Comparison of ENCODE assay signal across 20 cellular contexts in genomic region chr2:239774933-239775622, GRCh38.
"Had no signal": no experiment of that assay in that cellular context is flagged by ENCODE, and none has a peak within 500 bp of the region (broad histone marks: within the 10 kb centered on the region; RNA-seq: fewer than 3 reads in every experiment).

No MANE protein-coding gene starts in this region.

- DNase-seq: activated B cell treated with CpG ODN at 0.5 μM for 24 hours; activated CD4-positive, alpha-beta T cell treated with anti-CD3 and anti-CD28 coated beads for 48 hours; activated effector memory CD4-positive, alpha-beta T cell treated with anti-CD3 and anti-CD28 coated beads, Interleukin-2, amount 50 U/mL, for 16 hours; activated T-cell treated with anti-CD3 and anti-CD28 coated beads, Interleukin-2, amount 50 U/mL, for 4 hours; amygdala; central memory CD4-positive, alpha-beta T cell; effector memory CD4-positive, alpha-beta T cell; foreskin keratinocyte; kidney glomerular epithelial cell; mesenchymal stem cell; nucleus accumbens; psoas muscle; SIG-M5; stimulated activated CD4-positive, alpha-beta T cell treated with anti-CD3 and anti-CD28 coated beads, Interleukin-1b, Interleukin-23, amount 100 ng/mL, for 48 hours; T-helper 2 cell; transverse colon had no signal

- H3K36me3 ChIP-seq: transverse colon had no signal

- H3K36me3 Mint-ChIP-seq: activated naive CD8-positive, alpha-beta T cell; brain; natural killer cell; stimulated activated effector memory CD8-positive, alpha-beta T cell treated with anti-CD3 and anti-CD28 coated beads, Interleukin-12 subunit alpha, Interleukin-12 subunit beta, amount 100 ng/mL, for 72 hours had no signal

- H3K4me1 Mint-ChIP-seq: natural killer cell; stimulated activated effector memory CD8-positive, alpha-beta T cell treated with anti-CD3 and anti-CD28 coated beads, Interleukin-12 subunit alpha, Interleukin-12 subunit beta, amount 100 ng/mL, for 72 hours had no signal

- H3K4me1 ChIP-seq: foreskin keratinocyte, psoas muscle, transverse colon had no signal

- H3K27ac ChIP-seq: foreskin keratinocyte, psoas muscle, transverse colon had no signal

- H3K4me3 Mint-ChIP-seq: activated B cell treated with CpG ODN at 0.5 μM for 24 hours; activated naive CD8-positive, alpha-beta T cell; activated T-cell treated with anti-CD3 and anti-CD28 coated beads, Interleukin-2, amount 50 U/mL, for 4 hours; brain; natural killer cell; stimulated activated effector memory CD8-positive, alpha-beta T cell treated with anti-CD3 and anti-CD28 coated beads, Interleukin-12 subunit alpha, Interleukin-12 subunit beta, amount 100 ng/mL, for 72 hours had no signal

- H3K27ac Mint-ChIP-seq: activated B cell treated with CpG ODN at 0.5 μM for 24 hours; activated naive CD8-positive, alpha-beta T cell; natural killer cell; stimulated activated effector memory CD8-positive, alpha-beta T cell treated with anti-CD3 and anti-CD28 coated beads, Interleukin-12 subunit alpha, Interleukin-12 subunit beta, amount 100 ng/mL, for 72 hours had no signal

- H3K4me3 ChIP-seq: psoas muscle, transverse colon had no signal
